In genomic region chr1:9809122-9809521, GRCh38 we compare ENCODE assay signal across 12 cellular contexts. TPM values are rescaled to one million over a fixed set of nuclear protein-coding genes. Genes with fewer than 3 reads are reported as not detected.
DNase-seq lines count a peak whose midpoint lies in the region; ATAC-seq and TF ChIP-seq lines count a peak whose summit lies in the region.
"Had no signal": no experiment of that assay in that cellular context is flagged by ENCODE, and none has a peak within 500 bp of the region (broad histone marks: within the 10 kb centered on the region; RNA-seq: fewer than 3 reads in every experiment).

No MANE protein-coding gene starts in this region.

- no peak overlapping the region for H3K4me2 ChIP-seq in GM23338

- H4K20me1 ChIP-seq in GM23338 (replicated peaks; ENCODE audit: insufficient read depth), result peaks cover 67% of the 10 kb centered on the region

- peaks cover 35% of the 10 kb centered on the region for H3K4me1 Mint-ChIP-seq in GM23338
- peaks cover 31% of the 10 kb centered on the region for H3K4me1 Mint-ChIP-seq in osteocyte (ENCODE audit: unreplicated experiment)

- H3K27ac Mint-ChIP-seq in GM23338 (peak overlapping the region; percentile 30), osteocyte (ENCODE audit: unreplicated experiment) (peak overlapping the region; percentile 10)

- peaks cover 19% of the 10 kb centered on the region; the same call in 1 of the 2 replicates for H3F3A ChIP-seq in GM23338 (replicated peaks; ENCODE audit: low read depth)

- ATAC-seq in GM23338, result peak; percentile 19
- no peak for ATAC-seq in GM19467 (IDR thresholded peaks at IDR 0.05; ENCODE audit: unreplicated experiment)
- no peak for ATAC-seq in GM21390 (IDR thresholded peaks at IDR 0.05; ENCODE audit: unreplicated experiment)

- no peak for TF ChIP-seq POLR2A in vagina (IDR thresholded peaks at IDR 0.05)

- CTCF ChIA-PET in RWPE1 (lab: Yijun Ruan, JAX), result interaction anchor here (0.6 to 1.0 kb wide), 3 partner anchors 15 to 1023 kb away, joined by 3 to 7 read pairs (median 5); no protein-coding TSS in a partner anchor

- H3K9me3 Mint-ChIP-seq in GM23338 (no peaks in the 10 kb centered on the region), osteocyte (ENCODE audit: unreplicated experiment) (no peaks in the 10 kb centered on the region)

- no peak for TF ChIP-seq CTCF in GM23338 (conservative IDR thresholded peaks at IDR 0.05; ENCODE audit: low read depth in 2 of 2)
- TF ChIP-seq CTCF in RWPE1 (conservative IDR thresholded peaks at IDR 0.05; ENCODE audit: low read depth), result no peak
- TF ChIP-seq CTCF in osteocyte (IDR thresholded peaks at IDR 0.05), result no peak
- TF ChIP-seq CTCF in vagina (IDR thresholded peaks at IDR 0.05), result no peak

- intact Hi-C loops in vagina (cut with DNase I), result no loop called here

- no peak overlapping the region for H3K4me3 ChIP-seq in GM23338
- no peak overlapping the region for H3K4me3 ChIP-seq in vagina
- H3K4me3 ChIP-seq: lung had no signal

- H3K4me3 Mint-ChIP-seq in GM23338 (no peak overlapping the region; the same call in 2 of the 3 replicates), osteocyte (ENCODE audit: unreplicated experiment) (no peak overlapping the region)

- H3K36me3 Mint-ChIP-seq in GM23338 (ENCODE audit: low read depth), result no peaks in the 10 kb centered on the region
- H3K36me3 Mint-ChIP-seq in osteocyte (ENCODE audit: unreplicated experiment), result no peaks in the 10 kb centered on the region

- H2AFZ ChIP-seq in GM23338, result no peak overlapping the region

- H3K27ac ChIP-seq in GM23338 (ENCODE audit: low read depth), result peak overlapping the region; percentile 80
- H3K27ac ChIP-seq in RWPE1, result peak overlapping the region; percentile 63
- H3K27ac ChIP-seq in vagina, result no peak overlapping the region

- POLR2A ChIA-PET in RWPE1 (lab: Yijun Ruan, JAX; ENCODE audit: low non-redundant PET), result no interaction called here

- H3K79me2 ChIP-seq in GM23338 (replicated peaks; ENCODE audit: insufficient read depth), result peaks cover 99% of the 10 kb centered on the region

- H3K27me3 Mint-ChIP-seq in GM23338 (ENCODE audit: insufficient read depth, low read depth, poor library complexity) (peaks cover 15% of the 10 kb centered on the region), osteocyte (ENCODE audit: unreplicated experiment) (no peaks in the 10 kb centered on the region)

- H3K36me3 ChIP-seq in GM23338 (ENCODE audit: insufficient read depth), result no peaks in the 10 kb centered on the region
- H3K36me3 ChIP-seq in vagina, result no peaks in the 10 kb centered on the region

- H3K4me1 ChIP-seq in GM23338 (ENCODE audit: insufficient read depth), result peaks cover 30% of the 10 kb centered on the region
- peaks cover 62% of the 10 kb centered on the region for H3K4me1 ChIP-seq in vagina

- no peak for DNase-seq in GM23338 (ENCODE audit: low spot score)
- DNase-seq in RWPE1 (ENCODE audit: low spot score), result peak; percentile 52
- DNase-seq in glomerular visceral epithelial cell (ENCODE audit: extremely low spot score), result peak; percentile 77
- no peak for DNase-seq in osteocyte (ENCODE audit: extremely low spot score, unreplicated experiment)
- no peak for DNase-seq in vagina (ENCODE audit: extremely low spot score in 2 of 2)
- DNase-seq: effector memory CD4-positive, alpha-beta T cell; H7; NCI-H1417 treated with DMSO at 0.1 percent for 48 hours; NCI-H526 treated with DMSO at 0.1 percent for 48 hours had no signal

- no peaks in the 10 kb centered on the region for H3K9me2 ChIP-seq in GM23338 (ENCODE audit: insufficient read depth)

- H3K27me3 ChIP-seq in GM23338 (ENCODE audit: insufficient read depth) (no peaks in the 10 kb centered on the region), vagina (no peaks in the 10 kb centered on the region)

- H3K9me3 ChIP-seq in vagina, result no peaks in the 10 kb centered on the region

TF ChIP-seq in GM23338, 12 proteins besides CTCF, POLR2A, EP300 and RAD21 (continues in another document):
- TF ChIP-seq, protein P1, sequence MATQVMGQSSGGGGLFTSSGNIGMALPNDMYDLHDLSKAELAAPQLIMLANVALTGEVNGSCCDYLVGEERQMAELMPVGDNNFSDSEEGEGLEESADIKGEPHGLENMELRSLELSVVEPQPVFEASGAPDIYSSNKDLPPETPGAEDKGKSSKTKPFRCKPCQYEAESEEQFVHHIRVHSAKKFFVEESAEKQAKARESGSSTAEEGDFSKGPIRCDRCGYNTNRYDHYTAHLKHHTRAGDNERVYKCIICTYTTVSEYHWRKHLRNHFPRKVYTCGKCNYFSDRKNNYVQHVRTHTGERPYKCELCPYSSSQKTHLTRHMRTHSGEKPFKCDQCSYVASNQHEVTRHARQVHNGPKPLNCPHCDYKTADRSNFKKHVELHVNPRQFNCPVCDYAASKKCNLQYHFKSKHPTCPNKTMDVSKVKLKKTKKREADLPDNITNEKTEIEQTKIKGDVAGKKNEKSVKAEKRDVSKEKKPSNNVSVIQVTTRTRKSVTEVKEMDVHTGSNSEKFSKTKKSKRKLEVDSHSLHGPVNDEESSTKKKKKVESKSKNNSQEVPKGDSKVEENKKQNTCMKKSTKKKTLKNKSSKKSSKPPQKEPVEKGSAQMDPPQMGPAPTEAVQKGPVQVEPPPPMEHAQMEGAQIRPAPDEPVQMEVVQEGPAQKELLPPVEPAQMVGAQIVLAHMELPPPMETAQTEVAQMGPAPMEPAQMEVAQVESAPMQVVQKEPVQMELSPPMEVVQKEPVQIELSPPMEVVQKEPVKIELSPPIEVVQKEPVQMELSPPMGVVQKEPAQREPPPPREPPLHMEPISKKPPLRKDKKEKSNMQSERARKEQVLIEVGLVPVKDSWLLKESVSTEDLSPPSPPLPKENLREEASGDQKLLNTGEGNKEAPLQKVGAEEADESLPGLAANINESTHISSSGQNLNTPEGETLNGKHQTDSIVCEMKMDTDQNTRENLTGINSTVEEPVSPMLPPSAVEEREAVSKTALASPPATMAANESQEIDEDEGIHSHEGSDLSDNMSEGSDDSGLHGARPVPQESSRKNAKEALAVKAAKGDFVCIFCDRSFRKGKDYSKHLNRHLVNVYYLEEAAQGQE (IDR thresholded peaks at IDR 0.05; ENCODE audit: unreplicated experiment), result no peak
- TF ChIP-seq CREB1 (CRISPR knock-in tag; IDR thresholded peaks at IDR 0.05; ENCODE audit: low read depth) (no peak), ZNF331 (CRISPR knock-in tag; IDR thresholded peaks at IDR 0.05; ENCODE audit: low read depth) (no peak), POLR2AphosphoS5 (IDR thresholded peaks at IDR 0.05; ENCODE audit: low read depth) (no peak), EZH2phosphoT487 (IDR thresholded peaks at IDR 0.05; ENCODE audit: unreplicated experiment) (no peak), EZH2 (IDR thresholded peaks at IDR 0.05; ENCODE audit: low read depth, unreplicated experiment) (no peak), STAT1 (IDR thresholded peaks at IDR 0.05; ENCODE audit: unreplicated experiment) (no peak), JUNB (IDR thresholded peaks at IDR 0.05; ENCODE audit: unreplicated experiment) (no peak)
- TF ChIP-seq, protein P2, sequence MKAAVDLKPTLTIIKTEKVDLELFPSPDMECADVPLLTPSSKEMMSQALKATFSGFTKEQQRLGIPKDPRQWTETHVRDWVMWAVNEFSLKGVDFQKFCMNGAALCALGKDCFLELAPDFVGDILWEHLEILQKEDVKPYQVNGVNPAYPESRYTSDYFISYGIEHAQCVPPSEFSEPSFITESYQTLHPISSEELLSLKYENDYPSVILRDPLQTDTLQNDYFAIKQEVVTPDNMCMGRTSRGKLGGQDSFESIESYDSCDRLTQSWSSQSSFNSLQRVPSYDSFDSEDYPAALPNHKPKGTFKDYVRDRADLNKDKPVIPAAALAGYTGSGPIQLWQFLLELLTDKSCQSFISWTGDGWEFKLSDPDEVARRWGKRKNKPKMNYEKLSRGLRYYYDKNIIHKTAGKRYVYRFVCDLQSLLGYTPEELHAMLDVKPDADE (IDR thresholded peaks at IDR 0.05), result no peak

RNA-seq across cellular contexts. Expression of gene CLSTN1, which starts 14.6 kb away (rescaled TPM):
- total RNA-seq in GM23338 (2014; rRNA removed; shearing (Covaris generic)), result 56.4 and 66.2 TPM in 2 replicates
- 38.5 and 41.7 TPM in 2 replicates for polyA plus RNA-seq in GM23338 (2016; fragmentation: Nextera tagmentation; extraction: Ambion mirVana)
- total RNA-seq in osteocyte (179 and 187 TPM in 2 replicates), vagina (96.5 TPM)

Comparison
In these comparisons a context has a peak if more than half of its experiments do, and no peak if none do; other contexts are left out.
1. DNase-seq: peak in RWPE1 (single experiment) and glomerular visceral epithelial cell (single experiment); none in GM23338 (single experiment), osteocyte (single experiment) and vagina (0 of 2).